Comparison of ENCODE assay signal across 14 cellular contexts in genomic region chr5:113119271-113119924, GRCh38.
DNase-seq lines count a peak whose midpoint lies in the region; ATAC-seq and TF ChIP-seq lines count a peak whose summit lies in the region.
"Had no signal": no experiment of that assay in that cellular context is flagged by ENCODE, and none has a peak within 500 bp of the region (broad histone marks: within the 10 kb centered on the region; RNA-seq: fewer than 3 reads in every experiment).

No MANE protein-coding gene starts in this region.

- H3K4me2 ChIP-seq in SK-N-SH, result no peak overlapping the region

- no peaks in the 10 kb centered on the region for H3K36me3 ChIP-seq in SK-N-SH (replicated peaks in 1 of 2; ENCODE audit: control insufficient read depth in 1 of 2, insufficient read depth in 2 of 2, low read length in 1 of 2)
- H3K36me3 ChIP-seq in ovary, result no peaks in the 10 kb centered on the region

- no peak; the same call in 2 of the 3 replicates for ATAC-seq in SK-N-SH treated with all-trans-retinoic acid at 6 μM for 48 hours
- ATAC-seq in right cardiac atrium, result peak; percentile 89 to 92
- no peak for ATAC-seq in HG02610 (IDR thresholded peaks at IDR 0.05; ENCODE audit: unreplicated experiment)
- no peak for ATAC-seq in GM19351 (IDR thresholded peaks at IDR 0.05; ENCODE audit: unreplicated experiment)

- H4K20me1 ChIP-seq in SK-N-SH (ENCODE audit: insufficient read depth), result no peaks in the 10 kb centered on the region

- H3K27me3 ChIP-seq in SK-N-SH (ENCODE audit: insufficient read depth) (no peaks in the 10 kb centered on the region; the same call in 1 of the 2 replicates), right cardiac atrium (ENCODE audit: control insufficient read depth, insufficient read depth) (no peaks in the 10 kb centered on the region), ovary (no peaks in the 10 kb centered on the region)

- DNase-seq in SK-N-SH, result peak; percentile 29
- DNase-seq in right cardiac atrium, result peak; percentile 76 to 93 (median 92)
- DNase-seq in ovary, result peak; percentile 67 to 76 (median 70)
- DNase-seq in NK-92 treated with Interleukin-12 subunit alpha and Interleukin-12 subunit beta, amount 100 ng/mL, for 24 hours (lab: John Stamatoyannopoulos, UW), result no peak
- DNase-seq in NCI-H526 treated with DMSO at 0.1 percent for 48 hours (lab: John Stamatoyannopoulos, UW), result no peak
- DNase-seq: 8988T; activated CD4-positive, alpha-beta memory T cell treated with anti-CD3 and anti-CD28 coated beads, Interleukin-2, amount 10 ng/mL, durations not matched to agents 7 days and 5 days; activated naive CD4-positive, alpha-beta T cell treated with anti-CD3 and anti-CD28 coated beads, Interleukin-2, amount 10 ng/mL, durations not matched to agents 7 days and 5 days; DMS79 treated with DMSO at 0.1 percent for 48 hours; naive B cell; NCI-H1092 had no signal

- TF ChIP-seq CTCF in SK-N-SH (IDR thresholded peaks at IDR 0.05) (no peak), ovary (IDR thresholded peaks at IDR 0.05) (no peak)

- 67% methylated on average over 9 of the region's 9 CpGs for WGBS in SK-N-SH (ENCODE audit: low lambda C conversion rate)
- WGBS in right cardiac atrium, result 41% methylated on average over 9 of the region's 9 CpGs
- 20 to 32% (median 23%) methylated on average over 9 of the region's 9 CpGs for WGBS in ovary, 3 donors

- TF ChIP-seq EP300 in SK-N-SH (IDR thresholded peaks at IDR 0.05; ENCODE audit: borderline replicate concordance in 1 of 2, low read depth in 1 of 2, low read length in 1 of 2), result peak in 1 of 2 experiments; percentile 9; a peak in 1 of 4 replicates
- TF ChIP-seq EP300 in ovary (IDR thresholded peaks at IDR 0.05), result no peak

- H3F3A ChIP-seq in SK-N-SH (replicated peaks; ENCODE audit: insufficient read depth), result no peaks in the 10 kb centered on the region

- H3K27ac ChIP-seq in SK-N-SH (ENCODE audit: low read depth in 2 of 2, low read length in 1 of 2), result peak overlapping the region in 1 of 2 experiments; percentile 97; a peak in 2 of 4 replicates
- peak overlapping the region; percentile 47 for H3K27ac ChIP-seq in right cardiac atrium (ENCODE audit: low read length)
- peak overlapping the region; percentile 11 to 60 for H3K27ac ChIP-seq in ovary

- POLR2A ChIA-PET in SK-N-SH (lab: Yijun Ruan, JAX), result interaction anchor here (1.3 to 1.9 kb wide), 2 partner anchors 60 to 85 kb away, joined by 6 to 11 read pairs; no protein-coding TSS in a partner anchor

- no peak for TF ChIP-seq POLR2A in ovary (IDR thresholded peaks at IDR 0.05)

- no peak overlapping the region for H2AFZ ChIP-seq in SK-N-SH (ENCODE audit: low read depth)

- no peak for TF ChIP-seq RAD21 in SK-N-SH (IDR thresholded peaks at IDR 0.05; ENCODE audit: low read length)

- no peak overlapping the region for H3K9ac ChIP-seq in SK-N-SH

- CTCF ChIA-PET in SK-N-SH (lab: Yijun Ruan, JAX), result interaction anchor here (1.0 to 1.9 kb wide), 7 partner anchors 8 to 121 kb away, joined by 3 to 6 read pairs (median 4); no protein-coding TSS in a partner anchor

- H3K4me1 ChIP-seq in SK-N-SH (ENCODE audit: control insufficient read depth in 1 of 2, insufficient read depth in 2 of 2, low read depth in 1 of 2, low read length in 1 of 2), result peaks cover 0 to 67% of the 10 kb centered on the region in 2 experiments; a peak in 2 of 4 replicates
- peaks cover 26% of the 10 kb centered on the region for H3K4me1 ChIP-seq in right cardiac atrium (ENCODE audit: control insufficient read depth, insufficient read depth, low read length)
- peaks cover 19% of the 10 kb centered on the region for H3K4me1 ChIP-seq in ovary (ENCODE audit: insufficient read depth)

- H3K79me2 ChIP-seq in SK-N-SH (ENCODE audit: insufficient read depth), result no peaks in the 10 kb centered on the region

- no peak overlapping the region for H3K4me3 ChIP-seq in SK-N-SH (ENCODE audit: low read depth in 2 of 2, low read length in 1 of 2)
- no peak overlapping the region for H3K4me3 ChIP-seq in right cardiac atrium (ENCODE audit: low read length)
- no peak overlapping the region for H3K4me3 ChIP-seq in ovary

- no peaks in the 10 kb centered on the region for H3K9me3 ChIP-seq in SK-N-SH
- H3K9me3 ChIP-seq in right cardiac atrium (ENCODE audit: control insufficient read depth, low read length), result no peaks in the 10 kb centered on the region
- no peaks in the 10 kb centered on the region for H3K9me3 ChIP-seq in ovary

- intact Hi-C loops in right cardiac atrium (cut with DNase I) (no loop called here), ovary (cut with DNase I) (no loop called here)

- H3K9me2 ChIP-seq in SK-N-SH, result no peaks in the 10 kb centered on the region

TF ChIP-seq in SK-N-SH, 30 proteins besides CTCF, POLR2A, EP300 and RAD21:
- TF ChIP-seq RFX5 (IDR thresholded peaks at IDR 0.05; ENCODE audit: low read length), result no peak
- no peak for TF ChIP-seq RXRA (IDR thresholded peaks at IDR 0.05; ENCODE audit: borderline replicate concordance, low read depth)
- TF ChIP-seq EZH2phosphoT487 (IDR thresholded peaks at IDR 0.05; ENCODE audit: borderline replicate concordance, low read depth), result no peak
- TF ChIP-seq ELF1 (IDR thresholded peaks at IDR 0.05), result no peak
- no peak for TF ChIP-seq JUND (IDR thresholded peaks at IDR 0.05)
- TF ChIP-seq GABPA (IDR thresholded peaks at IDR 0.05; ENCODE audit: low read depth), result no peak
- no peak for TF ChIP-seq CHD2 (IDR thresholded peaks at IDR 0.05; ENCODE audit: low read length, partially characterized antibody)
- TF ChIP-seq YY1 (IDR thresholded peaks at IDR 0.05; ENCODE audit: low read depth), result no peak

TF ChIP-seq in SK-N-SH treated with all-trans-retinoic acid at 6 μM for 48 hours, 23 proteins besides CTCF, POLR2A, EP300 and RAD21:
- TF ChIP-seq ZFP30 (CRISPR knock-in tag; IDR thresholded peaks at IDR 0.05), result no peak
- TF ChIP-seq SNAI2 (CRISPR knock-in tag; IDR thresholded peaks at IDR 0.05), result no peak
- TF ChIP-seq CREB5 (CRISPR knock-in tag; IDR thresholded peaks at IDR 0.05; ENCODE audit: low read depth), result no peak
- no peak for TF ChIP-seq TOX (CRISPR knock-in tag; IDR thresholded peaks at IDR 0.05; ENCODE audit: borderline replicate concordance)
- TF ChIP-seq CSRNP3 (CRISPR knock-in tag; IDR thresholded peaks at IDR 0.05), result no peak
- TF ChIP-seq ZNF8 (CRISPR knock-in tag; IDR thresholded peaks at IDR 0.05), result no peak
- no peak for TF ChIP-seq CSDC2 (CRISPR knock-in tag; IDR thresholded peaks at IDR 0.05)
- no peak for TF ChIP-seq POU6F1 (CRISPR knock-in tag; IDR thresholded peaks at IDR 0.05; ENCODE audit: borderline replicate concordance, low read depth)
- TF ChIP-seq ESRRG (CRISPR knock-in tag; IDR thresholded peaks at IDR 0.05), result no peak
- no peak for TF ChIP-seq GLIS3 (CRISPR knock-in tag; IDR thresholded peaks at IDR 0.05)
- no peak for TF ChIP-seq ISL1 (CRISPR knock-in tag; IDR thresholded peaks at IDR 0.05)
- no peak for TF ChIP-seq TCF4 (CRISPR knock-in tag; IDR thresholded peaks at IDR 0.05; ENCODE audit: borderline replicate concordance)
- no peak for TF ChIP-seq ZC3H10 (CRISPR knock-in tag; IDR thresholded peaks at IDR 0.05)
- TF ChIP-seq PPARA (CRISPR knock-in tag; IDR thresholded peaks at IDR 0.05; ENCODE audit: borderline replicate concordance), result no peak
- TF ChIP-seq ARNTL (CRISPR knock-in tag; IDR thresholded peaks at IDR 0.05; ENCODE audit: borderline replicate concordance, low read depth), result no peak

Comparison
In these comparisons a context has a peak if more than half of its experiments do, and no peak if none do; other contexts are left out.
1. DNase-seq: peak in SK-N-SH (single experiment), right cardiac atrium (3 of 3) and ovary (5 of 5); none in NK-92 treated with Interleukin-12 subunit alpha and Interleukin-12 subunit beta, amount 100 ng/mL, for 24 hours (single experiment) and NCI-H526 treated with DMSO at 0.1 percent for 48 hours (single experiment).
2. ATAC-seq: peak in right cardiac atrium (2 of 2); none in SK-N-SH treated with all-trans-retinoic acid at 6 μM for 48 hours (single experiment), HG02610 (single experiment) and GM19351 (single experiment).